ENCODE assay signal across 11 cellular contexts in genomic region chr5:111667128-111667756, GRCh38.
"Had no signal": no experiment of that assay in that cellular context is flagged by ENCODE, and none has a peak within 500 bp of the region (broad histone marks: within the 10 kb centered on the region; RNA-seq: fewer than 3 reads in every experiment).

No MANE protein-coding gene starts in this region.

- H3K27ac ChIP-seq: ovary, thyroid gland had no signal

- H3K4me1 ChIP-seq: thyroid gland had no signal

- H3K9me3 ChIP-seq: ovary, thyroid gland had no signal

- ATAC-seq: sciatic nerve had no signal

- H3K4me1 Mint-ChIP-seq: activated naive CD4-positive, alpha-beta T cell treated with anti-CD3 and anti-CD28 coated beads, Interleukin-2, amount 10 ng/mL, durations not matched to agents 7 days and 5 days; neural crest cell had no signal

- H3K36me3 ChIP-seq: ovary, thyroid gland had no signal

- H3K4me3 ChIP-seq: lung, ovary, thyroid gland had no signal

- H3K27ac Mint-ChIP-seq: activated naive CD4-positive, alpha-beta T cell treated with anti-CD3 and anti-CD28 coated beads, Interleukin-2, amount 10 ng/mL, durations not matched to agents 7 days and 5 days; activated T-helper 2 cell treated with anti-CD3 and anti-CD28 coated beads, Interferon-gamma antibody, Interleukin-2, Interleukin-4, amounts not matched to agents 10 μg/mL and 5 μg/mL and 100 μg/mL, durations not matched to agents 14 hours and 24 hours and 36 hours had no signal

- DNase-seq: activated CD4-positive, alpha-beta T cell treated with anti-CD3 and anti-CD28 coated beads for 1 hour; activated CD8-positive, alpha-beta memory T cell treated with anti-CD3 and anti-CD28 coated beads, Interleukin-2, amount 50 U/mL, for 48 hours; activated naive CD4-positive, alpha-beta T cell treated with anti-CD3 and anti-CD28 coated beads, Interleukin-2, amount 10 ng/mL, durations not matched to agents 7 days and 5 days; islet precursor cell; ovary; T-helper 1 cell; thyroid gland had no signal

- H3K9me3 Mint-ChIP-seq: activated naive CD4-positive, alpha-beta T cell treated with anti-CD3 and anti-CD28 coated beads, Interleukin-2, amount 10 ng/mL, durations not matched to agents 7 days and 5 days; activated T-helper 2 cell treated with anti-CD3 and anti-CD28 coated beads, Interferon-gamma antibody, Interleukin-2, Interleukin-4, amounts not matched to agents 10 μg/mL and 5 μg/mL and 100 μg/mL, durations not matched to agents 14 hours and 24 hours and 36 hours; neural crest cell had no signal

- H3K36me3 Mint-ChIP-seq: activated naive CD4-positive, alpha-beta T cell treated with anti-CD3 and anti-CD28 coated beads, Interleukin-2, amount 10 ng/mL, durations not matched to agents 7 days and 5 days had no signal

- H3K4me3 Mint-ChIP-seq: activated naive CD4-positive, alpha-beta T cell treated with anti-CD3 and anti-CD28 coated beads, Interleukin-2, amount 10 ng/mL, durations not matched to agents 7 days and 5 days; neural crest cell had no signal

- H3K27me3 ChIP-seq: ovary, thyroid gland had no signal
